ENCODE assay signal across 10 cellular contexts in genomic region chr15:74130089-74130848, GRCh38. TPM values are rescaled to one million over a fixed set of nuclear protein-coding genes. Genes with fewer than 3 reads are reported as not detected.
DNase-seq lines count a peak whose midpoint lies in the region; ATAC-seq and FAIRE-seq lines count a peak whose summit lies in the region.
"Had no signal": no experiment of that assay in that cellular context is flagged by ENCODE, and none has a peak within 500 bp of the region (broad histone marks: within the 10 kb centered on the region; RNA-seq: fewer than 3 reads in every experiment).

Gene ISLR2 (plus strand): TSS chr15:74130586. CDS start chr15:74132755, 2,169 bp downstream.

- H3K36me3 Mint-ChIP-seq in activated naive CD4-positive, alpha-beta T cell treated with anti-CD3 and anti-CD28 coated beads, Interleukin-2, amount 10 ng/mL, durations not matched to agents 7 days and 5 days: peaks cover 4% of the 10 kb centered on the region
- no peaks in the 10 kb centered on the region for H3K36me3 Mint-ChIP-seq in activated naive CD4-positive, alpha-beta T cell treated with anti-CD3 and anti-CD28 coated beads, Interleukin-2, amount 50 U/mL, for 72 hours
- H3K36me3 Mint-ChIP-seq in activated T-helper 2 cell treated with anti-CD3 and anti-CD28 coated beads, Interferon-gamma antibody, Interleukin-2, Interleukin-4, amounts not matched to agents 10 μg/mL and 5 μg/mL and 100 μg/mL, durations not matched to agents 14 hours and 24 hours and 36 hours (ENCODE audit: low read depth): no peaks in the 10 kb centered on the region

- H3K4me3 Mint-ChIP-seq in activated naive CD4-positive, alpha-beta T cell treated with anti-CD3 and anti-CD28 coated beads, Interleukin-2, amount 10 ng/mL, durations not matched to agents 7 days and 5 days: peak within 1 kb of the TSS; percentile 2
- H3K4me3 Mint-ChIP-seq in activated T-helper 2 cell treated with anti-CD3 and anti-CD28 coated beads, Interferon-gamma antibody, Interleukin-2, Interleukin-4, amounts not matched to agents 10 μg/mL and 5 μg/mL and 100 μg/mL, durations not matched to agents 14 hours and 24 hours and 36 hours (ENCODE audit: low read depth): no peak within 1 kb of the TSS

- intact Hi-C loops in activated T-helper 2 cell treated with anti-CD3 and anti-CD28 coated beads, Interferon-gamma antibody, Interleukin-2, Interleukin-4, amounts not matched to agents 10 μg/mL and 5 μg/mL and 100 μg/mL, durations not matched to agents 14 hours and 24 hours and 36 hours (cut with micrococcal nuclease): no loop called here

- peak within 1 kb of the TSS; percentile 78 for H3K27ac Mint-ChIP-seq in activated naive CD4-positive, alpha-beta T cell treated with anti-CD3 and anti-CD28 coated beads, Interleukin-2, amount 10 ng/mL, durations not matched to agents 7 days and 5 days
- H3K27ac Mint-ChIP-seq in activated naive CD4-positive, alpha-beta T cell treated with anti-CD3 and anti-CD28 coated beads, Interleukin-2, amount 50 U/mL, for 72 hours: peak within 1 kb of the TSS in 1 of 2 donors; percentile 55
- H3K27ac Mint-ChIP-seq in activated T-helper 2 cell treated with anti-CD3 and anti-CD28 coated beads, Interferon-gamma antibody, Interleukin-2, Interleukin-4, amounts not matched to agents 10 μg/mL and 5 μg/mL and 100 μg/mL, durations not matched to agents 14 hours and 24 hours and 36 hours: peak within 1 kb of the TSS; percentile 19

- H3K9me3 Mint-ChIP-seq in activated naive CD4-positive, alpha-beta T cell treated with anti-CD3 and anti-CD28 coated beads, Interleukin-2, amount 10 ng/mL, durations not matched to agents 7 days and 5 days: no peaks in the 10 kb centered on the region
- H3K9me3 Mint-ChIP-seq in activated naive CD4-positive, alpha-beta T cell treated with anti-CD3 and anti-CD28 coated beads, Interleukin-2, amount 50 U/mL, for 72 hours: no peaks in the 10 kb centered on the region
- no peaks in the 10 kb centered on the region for H3K9me3 Mint-ChIP-seq in activated T-helper 2 cell treated with anti-CD3 and anti-CD28 coated beads, Interferon-gamma antibody, Interleukin-2, Interleukin-4, amounts not matched to agents 10 μg/mL and 5 μg/mL and 100 μg/mL, durations not matched to agents 14 hours and 24 hours and 36 hours

- no peak for FAIRE-seq in RCC 7860 (lab: Jason Lieb, UNC)

- CTCF ChIA-PET in activated naive CD4-positive, alpha-beta T cell treated with anti-CD3 and anti-CD28 coated beads, Interleukin-2, amount 10 ng/mL, durations not matched to agents 7 days and 5 days (lab: Charles Lee): no interaction called here

- H3K27me3 Mint-ChIP-seq in activated naive CD4-positive, alpha-beta T cell treated with anti-CD3 and anti-CD28 coated beads, Interleukin-2, amount 10 ng/mL, durations not matched to agents 7 days and 5 days: peaks cover 97% of the 10 kb centered on the region
- peaks cover 78% of the 10 kb centered on the region for H3K27me3 Mint-ChIP-seq in activated T-helper 2 cell treated with anti-CD3 and anti-CD28 coated beads, Interferon-gamma antibody, Interleukin-2, Interleukin-4, amounts not matched to agents 10 μg/mL and 5 μg/mL and 100 μg/mL, durations not matched to agents 14 hours and 24 hours and 36 hours (ENCODE audit: low read depth)

- peaks cover 18% of the 10 kb centered on the region for H3K4me1 Mint-ChIP-seq in activated naive CD4-positive, alpha-beta T cell treated with anti-CD3 and anti-CD28 coated beads, Interleukin-2, amount 10 ng/mL, durations not matched to agents 7 days and 5 days
- H3K4me1 Mint-ChIP-seq in activated T-helper 2 cell treated with anti-CD3 and anti-CD28 coated beads, Interferon-gamma antibody, Interleukin-2, Interleukin-4, amounts not matched to agents 10 μg/mL and 5 μg/mL and 100 μg/mL, durations not matched to agents 14 hours and 24 hours and 36 hours (ENCODE audit: low read depth): peaks cover 8% of the 10 kb centered on the region

- no peak for ATAC-seq in activated naive CD4-positive, alpha-beta T cell treated with anti-CD3 and anti-CD28 coated beads, Interleukin-2, amount 50 U/mL, for 72 hours
- ATAC-seq in GM21529 (IDR thresholded peaks at IDR 0.05; ENCODE audit: unreplicated experiment): no peak

- DNase-seq in activated naive CD4-positive, alpha-beta T cell treated with anti-CD3 and anti-CD28 coated beads, Interleukin-2, amount 10 ng/mL, durations not matched to agents 7 days and 5 days: no peak
- DNase-seq in activated naive CD4-positive, alpha-beta T cell treated with anti-CD3 and anti-CD28 coated beads, Interleukin-2, amount 50 U/mL, for 72 hours (ENCODE audit: low spot score in 2 of 2): no peak
- no peak for DNase-seq in activated T-helper 2 cell treated with anti-CD3 and anti-CD28 coated beads, Interferon-gamma antibody, Interleukin-2, Interleukin-4, amounts not matched to agents 10 μg/mL and 5 μg/mL and 100 μg/mL, durations not matched to agents 14 hours and 24 hours and 36 hours (ENCODE audit: low spot score)
- DNase-seq in islet precursor cell: peak; percentile 50
- no peak for DNase-seq in COLO829 (ENCODE audit: low spot score)
- DNase-seq in RCC 7860 (ENCODE audit: low spot score): no peak
- DNase-seq: effector CD8-positive, alpha-beta T cell had no signal

- H3K27ac ChIP-seq in temporal lobe (ENCODE audit: low read depth, low read length): peak within 1 kb of the TSS; percentile 44
- H3K27ac ChIP-seq: neutrophil had no signal

RNA-seq across cellular contexts. Expression of gene ISLR2, which starts in this region (rescaled TPM):
- total RNA-seq in activated naive CD4-positive, alpha-beta T cell treated with anti-CD3 and anti-CD28 coated beads, Interleukin-2, amount 50 U/mL, for 72 hours: not detected
- not detected in 2 replicates for total RNA-seq in activated T-helper 2 cell treated with anti-CD3 and anti-CD28 coated beads, Interferon-gamma antibody, Interleukin-2, Interleukin-4, amounts not matched to agents 10 μg/mL and 5 μg/mL and 100 μg/mL, durations not matched to agents 14 hours and 24 hours and 36 hours
- 176 TPM for total RNA-seq in temporal lobe

Comparison
In these comparisons a context has a peak if more than half of its experiments do, and no peak if none do; other contexts are left out.
1. RNA of gene ISLR2 (total RNA-seq): 176 TPM in temporal lobe (single experiment); not detected in activated naive CD4-positive, alpha-beta T cell treated with anti-CD3 and anti-CD28 coated beads, Interleukin-2, amount 50 U/mL, for 72 hours and not detected in activated T-helper 2 cell treated with anti-CD3 and anti-CD28 coated beads, Interferon-gamma antibody, Interleukin-2, Interleukin-4, amounts not matched to agents 10 μg/mL and 5 μg/mL and 100 μg/mL, durations not matched to agents 14 hours and 24 hours and 36 hours; every median in the first group is over 100 times any median in the second.